27 cellular contexts compared by ENCODE assay signal in the genomic region with DNA sequence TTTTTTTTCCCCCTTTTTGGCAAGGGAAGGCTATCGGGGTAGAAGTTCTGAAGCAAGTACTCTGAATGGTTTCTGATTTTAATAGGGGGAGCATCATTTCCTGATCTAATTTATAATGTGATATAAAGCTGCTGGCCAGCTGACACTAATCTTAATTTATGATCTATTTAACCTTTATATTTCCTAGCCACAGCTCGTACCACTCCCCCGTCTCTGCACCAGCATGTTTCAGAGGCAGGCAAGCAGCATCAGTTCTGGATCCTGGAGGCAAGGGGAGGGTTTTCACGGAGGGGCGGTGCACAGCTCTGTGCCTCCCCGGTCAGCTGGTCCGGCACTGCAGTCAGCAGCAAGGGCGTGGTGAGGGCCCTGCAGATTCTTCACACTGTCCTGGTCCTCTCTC.
"Had no signal": no experiment of that assay in that cellular context is flagged by ENCODE, and none has a peak within 500 bp of the region (broad histone marks: within the 10 kb centered on the region; RNA-seq: fewer than 3 reads in every experiment).

No MANE protein-coding gene starts in this region.

- H3K27ac ChIP-seq: adrenal gland, body of pancreas, gastroesophageal sphincter had no signal

- H3K27me3 ChIP-seq: adrenal gland, body of pancreas, gastroesophageal sphincter had no signal

- H3K4me3 Mint-ChIP-seq: activated CD4-positive, alpha-beta memory T cell treated with anti-CD3 and anti-CD28 coated beads for 36 hours; activated CD4-positive, alpha-beta T cell treated with anti-CD3 and anti-CD28 coated beads for 36 hours; activated CD4-positive, alpha-beta T cell treated with anti-CD3 and anti-CD28 coated beads, Interleukin-2, amount 10 ng/mL, durations not matched to agents 24 days and 14 days; activated CD8-positive, alpha-beta memory T cell treated with anti-CD3 and anti-CD28 coated beads, Interleukin-2, amount 10 ng/mL, durations not matched to agents 7 days and 5 days; activated CD8-positive, alpha-beta T cell treated with anti-CD3 and anti-CD28 coated beads, Interleukin-2, amount 10 ng/mL, durations not matched to agents 7 days and 5 days; activated naive CD4-positive, alpha-beta T cell treated with anti-CD3 and anti-CD28 coated beads for 36 hours; activated naive CD4-positive, alpha-beta T cell treated with anti-CD3 and anti-CD28 coated beads, Interleukin-2, amount 50 U/mL, for 24 hours; activated naive CD8-positive, alpha-beta T cell treated with anti-CD3 and anti-CD28 coated beads for 36 hours; activated naive CD8-positive, alpha-beta T cell treated with anti-CD3 and anti-CD28 coated beads, Interleukin-2, amount 50 U/mL, for 24 hours; activated T-helper 1 cell treated with anti-CD3 and anti-CD28 coated beads, Interleukin-12 subunit alpha, Interleukin-12 subunit beta, Interleukin-2, Interleukin-4 antibody, amounts not matched to agents 30 ng/mL and 10 ng/mL and 1 ng/mL, durations not matched to agents 14 hours and 24 hours and 36 hours had no signal

- DNase-seq: activated CD4-positive, alpha-beta memory T cell treated with anti-CD3 and anti-CD28 coated beads for 36 hours; activated CD4-positive, alpha-beta T cell treated with anti-CD3 and anti-CD28 coated beads for 36 hours; activated CD4-positive, alpha-beta T cell treated with anti-CD3 and anti-CD28 coated beads, Interleukin-2, amount 10 ng/mL, durations not matched to agents 24 days and 14 days; activated CD4-positive, CD25-positive, alpha-beta regulatory T cell; activated CD4-positive, CD25-positive, alpha-beta regulatory T cell treated with anti-CD3 and anti-CD28 coated beads, Interleukin-2, amount 50 U/mL, for 72 hours; activated CD8-positive, alpha-beta memory T cell treated with anti-CD3 and anti-CD28 coated beads, Interleukin-2, amount 10 ng/mL, durations not matched to agents 7 days and 5 days; activated CD8-positive, alpha-beta memory T cell treated with anti-CD3 and anti-CD28 coated beads, Interleukin-2, amount 50 U/mL, for 4 hours; activated CD8-positive, alpha-beta T cell treated with anti-CD3 and anti-CD28 coated beads, Interleukin-2, amount 10 ng/mL, durations not matched to agents 7 days and 5 days; activated effector memory CD4-positive, alpha-beta T cell treated with anti-CD3 and anti-CD28 coated beads, Interleukin-2, amount 50 U/mL, for 16 hours; activated naive CD4-positive, alpha-beta T cell treated with anti-CD3 and anti-CD28 coated beads for 36 hours; activated naive CD8-positive, alpha-beta T cell treated with anti-CD3 and anti-CD28 coated beads for 36 hours; activated naive CD8-positive, alpha-beta T cell treated with anti-CD3 and anti-CD28 coated beads, Interleukin-2, amount 50 U/mL, for 24 hours; activated T-cell treated with anti-CD3 and anti-CD28 coated beads, Interleukin-2, amount 50 U/mL, for 1 hour; activated T-cell treated with anti-CD3 and anti-CD28 coated beads, Interleukin-2, amount 50 U/mL, for 48 hours; amygdala; aorta; body of pancreas; caudate nucleus; effector CD8-positive, alpha-beta T cell; foreskin melanocyte; T-helper 2 cell had no signal

- ATAC-seq: activated CD4-positive, alpha-beta T cell treated with anti-CD3 and anti-CD28 coated beads for 36 hours; activated CD8-positive, alpha-beta memory T cell treated with anti-CD3 and anti-CD28 coated beads, Interleukin-2, amount 10 ng/mL, durations not matched to agents 7 days and 5 days; activated CD8-positive, alpha-beta T cell treated with anti-CD3 and anti-CD28 coated beads, Interleukin-2, amount 10 ng/mL, durations not matched to agents 7 days and 5 days; activated naive CD8-positive, alpha-beta T cell treated with anti-CD3 and anti-CD28 coated beads, Interleukin-2, amount 50 U/mL, for 24 hours; body of pancreas; esophagus mucosa; gastroesophageal sphincter had no signal

- H3K4me3 ChIP-seq: adrenal gland, body of pancreas, gastroesophageal sphincter had no signal

- H3K36me3 ChIP-seq: adrenal gland had no signal

- H3K27ac Mint-ChIP-seq: activated CD4-positive, alpha-beta memory T cell treated with anti-CD3 and anti-CD28 coated beads for 36 hours; activated CD4-positive, alpha-beta T cell treated with anti-CD3 and anti-CD28 coated beads for 36 hours; activated CD4-positive, alpha-beta T cell treated with anti-CD3 and anti-CD28 coated beads, Interleukin-2, amount 10 ng/mL, durations not matched to agents 24 days and 14 days; activated CD8-positive, alpha-beta memory T cell treated with anti-CD3 and anti-CD28 coated beads, Interleukin-2, amount 10 ng/mL, durations not matched to agents 7 days and 5 days; activated CD8-positive, alpha-beta T cell treated with anti-CD3 and anti-CD28 coated beads, Interleukin-2, amount 10 ng/mL, durations not matched to agents 7 days and 5 days; activated naive CD4-positive, alpha-beta T cell treated with anti-CD3 and anti-CD28 coated beads for 36 hours; activated naive CD4-positive, alpha-beta T cell treated with anti-CD3 and anti-CD28 coated beads, Interleukin-2, amount 50 U/mL, for 24 hours; activated naive CD8-positive, alpha-beta T cell treated with anti-CD3 and anti-CD28 coated beads for 36 hours; activated naive CD8-positive, alpha-beta T cell treated with anti-CD3 and anti-CD28 coated beads, Interleukin-2, amount 50 U/mL, for 24 hours; activated T-helper 1 cell treated with anti-CD3 and anti-CD28 coated beads, Interleukin-12 subunit alpha, Interleukin-12 subunit beta, Interleukin-2, Interleukin-4 antibody, amounts not matched to agents 30 ng/mL and 10 ng/mL and 1 ng/mL, durations not matched to agents 14 hours and 24 hours and 36 hours; activated T-helper 2 cell treated with anti-CD3 and anti-CD28 coated beads, Interferon-gamma antibody, Interleukin-2, Interleukin-4, amounts not matched to agents 10 μg/mL and 5 μg/mL and 100 μg/mL, durations not matched to agents 14 hours and 24 hours and 36 hours had no signal

- H3K9me3 Mint-ChIP-seq: activated naive CD4-positive, alpha-beta T cell treated with anti-CD3 and anti-CD28 coated beads, Interleukin-2, amount 50 U/mL, for 24 hours had no signal

- H3K9me3 ChIP-seq: adrenal gland had no signal

- H3K4me1 ChIP-seq: adrenal gland, body of pancreas had no signal

- H3K4me1 Mint-ChIP-seq: activated CD8-positive, alpha-beta memory T cell treated with anti-CD3 and anti-CD28 coated beads, Interleukin-2, amount 10 ng/mL, durations not matched to agents 7 days and 5 days had no signal

- H3K27me3 Mint-ChIP-seq: activated CD4-positive, alpha-beta memory T cell treated with anti-CD3 and anti-CD28 coated beads for 36 hours; activated CD4-positive, alpha-beta T cell treated with anti-CD3 and anti-CD28 coated beads for 36 hours; activated CD4-positive, alpha-beta T cell treated with anti-CD3 and anti-CD28 coated beads, Interleukin-2, amount 10 ng/mL, durations not matched to agents 24 days and 14 days; activated CD8-positive, alpha-beta memory T cell treated with anti-CD3 and anti-CD28 coated beads, Interleukin-2, amount 10 ng/mL, durations not matched to agents 7 days and 5 days; activated naive CD4-positive, alpha-beta T cell treated with anti-CD3 and anti-CD28 coated beads, Interleukin-2, amount 50 U/mL, for 24 hours; activated naive CD8-positive, alpha-beta T cell treated with anti-CD3 and anti-CD28 coated beads for 36 hours; activated naive CD8-positive, alpha-beta T cell treated with anti-CD3 and anti-CD28 coated beads, Interleukin-2, amount 50 U/mL, for 24 hours had no signal
